In genomic region chr2:119255760-119256573, GRCh38 we compare ENCODE assay signal across 9 cellular contexts. TPM values are rescaled to one million over a fixed set of nuclear protein-coding genes. Genes with fewer than 3 reads are reported as not detected.
DNase-seq lines count a peak whose midpoint lies in the region; ATAC-seq, FAIRE-seq and TF ChIP-seq lines count a peak whose summit lies in the region.
"Had no signal": no experiment of that assay in that cellular context is flagged by ENCODE, and none has a peak within 500 bp of the region (broad histone marks: within the 10 kb centered on the region; RNA-seq: fewer than 3 reads in every experiment).

No MANE protein-coding gene starts in this region.

- peak overlapping the region; percentile 67 for H3K4me2 ChIP-seq in HCT116 (ENCODE audit: low read length)

- H2AFZ ChIP-seq in HCT116 (ENCODE audit: low read depth, low read length, poor library complexity, severe bottlenecking), result no peak overlapping the region

- H3K9me3 ChIP-seq in HCT116 (ENCODE audit: control insufficient read depth in 1 of 2, insufficient read depth in 1 of 2, low read depth in 1 of 2, low read length in 2 of 2) (no peaks in the 10 kb centered on the region), WERI-Rb-1 (ENCODE audit: severe bottlenecking) (no peaks in the 10 kb centered on the region), iPS-18a (ENCODE audit: control insufficient read depth, low read depth, low read length) (no peaks in the 10 kb centered on the region)

- TF ChIP-seq CTCF in HCT116 (IDR thresholded peaks at IDR 0.05 in 2 of 3, conservative IDR thresholded peaks at IDR 0.05 in 1 of 3; ENCODE audit: borderline replicate concordance in 1 of 3, insufficient read depth in 1 of 3, low read depth in 2 of 3, low read length in 2 of 3), result no peak
- TF ChIP-seq CTCF in WERI-Rb-1 (IDR thresholded peaks at IDR 0.05; ENCODE audit: low read depth, low read length), result no peak

- H3K36me3 ChIP-seq in HCT116 (ENCODE audit: control insufficient read depth in 1 of 2, insufficient read depth in 2 of 2, low read length in 2 of 2), result peaks cover 0 to 23% of the 10 kb centered on the region in 2 experiments; a peak in 1 of 4 replicates
- H3K36me3 ChIP-seq in WERI-Rb-1, result peaks cover 3% of the 10 kb centered on the region
- peaks cover 9% of the 10 kb centered on the region for H3K36me3 ChIP-seq in iPS-18a (ENCODE audit: control insufficient read depth, low read depth, low read length)

- ATAC-seq in HCT116 (peak; percentile 64), HG03442 (IDR thresholded peaks at IDR 0.05; ENCODE audit: unreplicated experiment) (no peak)

- no peak for FAIRE-seq in GM12891 (lab: Jason Lieb, UNC)

- no peak for TF ChIP-seq RAD21 in HCT116 (IDR thresholded peaks at IDR 0.05; ENCODE audit: low read depth)

- CTCF ChIA-PET in HCT116 (lab: Charles Lee), result no interaction called here

- H3K9ac ChIP-seq in HCT116 (ENCODE audit: low read length) (peak overlapping the region; percentile 10; the same call in 1 of the 2 replicates), iPS-18a (ENCODE audit: low read length) (peak overlapping the region; percentile 24)

- intact Hi-C loops in HCT116 (cut with micrococcal nuclease), result no loop called here

- no peak overlapping the region for H3K4me3 ChIP-seq in HCT116 (replicated peaks in 1 of 2; ENCODE audit: low read depth in 1 of 2, low read length in 2 of 2)
- H3K4me3 ChIP-seq in WERI-Rb-1 (ENCODE audit: low read depth, low read length), result peak overlapping the region; percentile 23
- peak overlapping the region; percentile 1 for H3K4me3 ChIP-seq in iPS-18a (ENCODE audit: low read length)

- no peaks in the 10 kb centered on the region for H3K9me2 ChIP-seq in HCT116 (ENCODE audit: insufficient read depth)

- TF ChIP-seq POLR2A in HCT116 (IDR thresholded peaks at IDR 0.05; ENCODE audit: borderline replicate concordance, extremely low read depth, insufficient read depth, insufficient read length), result no peak
- TF ChIP-seq POLR2A in GM12891 (IDR thresholded peaks at IDR 0.05; ENCODE audit: low read depth, low read length), result no peak

- H4K20me1 ChIP-seq in HCT116 (ENCODE audit: insufficient read depth), result no peaks in the 10 kb centered on the region; the same call in 1 of the 2 replicates

- RAD21 ChIA-PET in HCT116 (lab: Charles Lee; ENCODE audit: low non-redundant PET in 1 of 2, low total read pairs in 2 of 2, uncharacterized antibody in 2 of 2, unreplicated experiment in 2 of 2), result no interaction called here

- POLR2A ChIA-PET in HCT116 (lab: Charles Lee), result no interaction called here

- H3K27me3 ChIP-seq in HCT116 (ENCODE audit: insufficient read depth, low read length) (no peaks in the 10 kb centered on the region), WERI-Rb-1 (ENCODE audit: insufficient read depth, low read depth, severe bottlenecking) (no peaks in the 10 kb centered on the region), iPS-18a (ENCODE audit: control insufficient read depth, insufficient read depth, low read length) (no peaks in the 10 kb centered on the region)

- H3K27ac ChIP-seq in HCT116 (ENCODE audit: low read depth, low read length) (peak overlapping the region; percentile 25), WERI-Rb-1 (peak overlapping the region; percentile 86), iPS-18a (ENCODE audit: low read length) (no peak overlapping the region)

- H3K79me2 ChIP-seq in HCT116 (ENCODE audit: insufficient read depth, low read length), result peaks cover 12% of the 10 kb centered on the region; the same call in 1 of the 2 replicates

- DNase-seq in A172 (ENCODE audit: low spot score), result peak; percentile 97
- DNase-seq in HCT116 (ENCODE audit: low read depth, low spot score), result peak; percentile 54
- peak; percentile 80 for DNase-seq in WERI-Rb-1
- no peak for DNase-seq in NCI-H1694 (lab: John Stamatoyannopoulos, UW)
- no peak for DNase-seq in GM12891 (ENCODE audit: insufficient read length, low spot score)
- DNase-seq in GM19238 (ENCODE audit: insufficient read length, low spot score), result no peak
- DNase-seq: CD8-positive, alpha-beta memory T cell had no signal

- H3K4me1 ChIP-seq in HCT116 (ENCODE audit: control insufficient read depth in 1 of 2, insufficient read depth in 2 of 2, low read length in 2 of 2) (peaks cover 51 to 86% of the 10 kb centered on the region in 2 experiments), iPS-18a (ENCODE audit: control insufficient read depth, low read depth, low read length) (peaks cover 44% of the 10 kb centered on the region)

- BruUV-seq in HCT116 (replicated peaks; lab: Mats Ljungman, UMichigan), result no TSS peak

TF ChIP-seq in HCT116, 20 proteins besides CTCF, POLR2A, EP300 and RAD21:
- TF ChIP-seq ZBTB33 (IDR thresholded peaks at IDR 0.05; ENCODE audit: extremely low read depth, insufficient replicate concordance, low read length) (no peak), JUND (IDR thresholded peaks at IDR 0.05) (peak; percentile 58), MAX (IDR thresholded peaks at IDR 0.05) (peak; percentile 28; the same call in 1 of the 2 replicates), CBX3 (IDR thresholded peaks at IDR 0.05; ENCODE audit: low read depth) (peak; percentile 69; the same call in 1 of the 2 replicates), POLR2AphosphoS5 (IDR thresholded peaks at IDR 0.05; ENCODE audit: low read depth, low read length) (no peak), SP1 (IDR thresholded peaks at IDR 0.05; ENCODE audit: low read depth) (peak; percentile 73), EGR1 (IDR thresholded peaks at IDR 0.05; ENCODE audit: low read depth) (peak; percentile 71; the same call in 1 of the 2 replicates), SIN3A (IDR thresholded peaks at IDR 0.05; ENCODE audit: low read depth) (peak; percentile 57), FOSL1 (IDR thresholded peaks at IDR 0.05; ENCODE audit: low read depth) (peak; percentile 59), ZFX (IDR thresholded peaks at IDR 0.05) (no peak), CEBPB (IDR thresholded peaks at IDR 0.05; ENCODE audit: low read depth) (peak; percentile 75)

TF ChIP-seq in GM12891, 5 proteins besides CTCF, POLR2A, EP300 and RAD21:
- TF ChIP-seq SPI1 (IDR thresholded peaks at IDR 0.05; ENCODE audit: low read depth, low read length), result no peak
- TF ChIP-seq PAX5 (IDR thresholded peaks at IDR 0.05; ENCODE audit: insufficient read depth, low read length, severe bottlenecking), result no peak
- no peak for TF ChIP-seq TAF1 (IDR thresholded peaks at IDR 0.05; ENCODE audit: low read depth, low read length)
- no peak for TF ChIP-seq POU2F2 (IDR thresholded peaks at IDR 0.05; ENCODE audit: low read depth, low read length)
- no peak for TF ChIP-seq POLR2AphosphoS5 (IDR thresholded peaks at IDR 0.05; ENCODE audit: low read depth, low read length)

RNA-seq across cellular contexts. Expression of gene STEAP3, which starts 32.3 kb away (rescaled TPM):
- 71.3 and 117 TPM in 2 replicates for total RNA-seq in A172 (2014; rRNA removed; shearing (Covaris generic))
- total RNA-seq in HCT116 (2021; ENCODE audit: unreplicated experiment), result 32.3 TPM
- 34.5 and 40.8 TPM in 2 replicates for polyA plus RNA-seq in HCT116 (2012)
- polyA plus RNA-seq in GM12891 (2012; ENCODE audit: low read depth, missing spikeins), result 4.4 TPM

Comparison
In these comparisons a context has a peak if more than half of its experiments do, and no peak if none do; other contexts are left out.
1. DNase-seq: peak in A172 (single experiment), HCT116 (single experiment) and WERI-Rb-1 (single experiment); none in NCI-H1694 (single experiment), GM12891 (single experiment) and GM19238 (single experiment).
2. H3K4me3 ChIP-seq: peak in WERI-Rb-1 (single experiment) and iPS-18a (single experiment); none in HCT116 (0 of 2).